In genomic region chr22:26672590-26673468, GRCh38 we compare ENCODE assay signal across 1 cellular context.
A peak's percentile ranks its signal among the peaks of the same experiment; 100 is the strongest.
TF ChIP-seq lines count a peak whose summit lies in the region.

No MANE protein-coding gene starts in this region.

TF ChIP-seq in WTC11, 78 proteins besides CTCF, POLR2A, EP300 and RAD21 (continued from another document):
- TF ChIP-seq FOXP1 (CRISPR knock-in tag; IDR thresholded peaks at IDR 0.05; ENCODE audit: borderline replicate concordance) (peak; percentile 75; the same call in 1 of the 2 replicates), PREB (CRISPR knock-in tag; IDR thresholded peaks at IDR 0.05; ENCODE audit: borderline replicate concordance) (no peak), USF2 (CRISPR knock-in tag; IDR thresholded peaks at IDR 0.05) (peak; percentile 82), ZNF263 (CRISPR knock-in tag; IDR thresholded peaks at IDR 0.05; ENCODE audit: low read depth) (no peak), ZBTB43 (CRISPR knock-in tag; IDR thresholded peaks at IDR 0.05) (no peak), KAT7 (CRISPR knock-in tag; IDR thresholded peaks at IDR 0.05; ENCODE audit: borderline replicate concordance) (no peak), TEAD1 (CRISPR knock-in tag; IDR thresholded peaks at IDR 0.05) (no peak), HMGA2 (CRISPR knock-in tag; IDR thresholded peaks at IDR 0.05) (0 out of 2 replicates have a peak, but pooled peaks have one; percentile 5), GTF2I (CRISPR knock-in tag; conservative IDR thresholded peaks at IDR 0.05) (no peak), NFATC4 (CRISPR knock-in tag; IDR thresholded peaks at IDR 0.05) (no peak), MLX (CRISPR knock-in tag; IDR thresholded peaks at IDR 0.05) (no peak), ZMAT4 (CRISPR knock-in tag; IDR thresholded peaks at IDR 0.05) (no peak), NR2C2 (CRISPR knock-in tag; IDR thresholded peaks at IDR 0.05) (no peak), ZNF671 (CRISPR knock-in tag; IDR thresholded peaks at IDR 0.05) (no peak), SMAD4 (CRISPR knock-in tag; IDR thresholded peaks at IDR 0.05) (no peak), AR (CRISPR knock-in tag; IDR thresholded peaks at IDR 0.05) (0 out of 2 replicates have a peak, but pooled peaks have one; percentile 14), E2F1 (CRISPR knock-in tag; IDR thresholded peaks at IDR 0.05) (no peak), PRDM15 (CRISPR knock-in tag; IDR thresholded peaks at IDR 0.05) (no peak), NFYB (CRISPR knock-in tag; conservative IDR thresholded peaks at IDR 0.05; ENCODE audit: low read depth) (no peak), ZNF512 (CRISPR knock-in tag; IDR thresholded peaks at IDR 0.05; ENCODE audit: borderline replicate concordance) (no peak), RELA (CRISPR knock-in tag; IDR thresholded peaks at IDR 0.05; ENCODE audit: borderline replicate concordance) (no peak), RORB (CRISPR knock-in tag; IDR thresholded peaks at IDR 0.05) (no peak), ESRRA (CRISPR knock-in tag; IDR thresholded peaks at IDR 0.05; ENCODE audit: borderline replicate concordance) (no peak), CBFB (CRISPR knock-in tag; IDR thresholded peaks at IDR 0.05; ENCODE audit: low read depth) (peak; percentile 75; the same call in 1 of the 2 replicates), NR1H2 (CRISPR knock-in tag; IDR thresholded peaks at IDR 0.05) (no peak), JUN (CRISPR knock-in tag; IDR thresholded peaks at IDR 0.05) (no peak), ARID4B (CRISPR knock-in tag; IDR thresholded peaks at IDR 0.05; ENCODE audit: borderline replicate concordance) (0 out of 2 replicates have a peak, but pooled peaks have one; percentile 13), EMX1 (CRISPR knock-in tag; IDR thresholded peaks at IDR 0.05) (0 out of 2 replicates have a peak, but pooled peaks have one; percentile 52), ATF2 (CRISPR knock-in tag; IDR thresholded peaks at IDR 0.05; ENCODE audit: borderline replicate concordance, low read depth) (no peak), NFE2L1 (CRISPR knock-in tag; IDR thresholded peaks at IDR 0.05) (no peak), PRRX2 (CRISPR knock-in tag; IDR thresholded peaks at IDR 0.05) (peak; percentile 1; the same call in 1 of the 2 replicates), ATF1 (CRISPR knock-in tag; IDR thresholded peaks at IDR 0.05) (no peak; the same call in 1 of the 2 replicates), ZNF232 (CRISPR knock-in tag; IDR thresholded peaks at IDR 0.05) (peak; percentile 23; the same call in 1 of the 2 replicates)
